1 cellular context compared by ENCODE assay signal in the genomic region with DNA sequence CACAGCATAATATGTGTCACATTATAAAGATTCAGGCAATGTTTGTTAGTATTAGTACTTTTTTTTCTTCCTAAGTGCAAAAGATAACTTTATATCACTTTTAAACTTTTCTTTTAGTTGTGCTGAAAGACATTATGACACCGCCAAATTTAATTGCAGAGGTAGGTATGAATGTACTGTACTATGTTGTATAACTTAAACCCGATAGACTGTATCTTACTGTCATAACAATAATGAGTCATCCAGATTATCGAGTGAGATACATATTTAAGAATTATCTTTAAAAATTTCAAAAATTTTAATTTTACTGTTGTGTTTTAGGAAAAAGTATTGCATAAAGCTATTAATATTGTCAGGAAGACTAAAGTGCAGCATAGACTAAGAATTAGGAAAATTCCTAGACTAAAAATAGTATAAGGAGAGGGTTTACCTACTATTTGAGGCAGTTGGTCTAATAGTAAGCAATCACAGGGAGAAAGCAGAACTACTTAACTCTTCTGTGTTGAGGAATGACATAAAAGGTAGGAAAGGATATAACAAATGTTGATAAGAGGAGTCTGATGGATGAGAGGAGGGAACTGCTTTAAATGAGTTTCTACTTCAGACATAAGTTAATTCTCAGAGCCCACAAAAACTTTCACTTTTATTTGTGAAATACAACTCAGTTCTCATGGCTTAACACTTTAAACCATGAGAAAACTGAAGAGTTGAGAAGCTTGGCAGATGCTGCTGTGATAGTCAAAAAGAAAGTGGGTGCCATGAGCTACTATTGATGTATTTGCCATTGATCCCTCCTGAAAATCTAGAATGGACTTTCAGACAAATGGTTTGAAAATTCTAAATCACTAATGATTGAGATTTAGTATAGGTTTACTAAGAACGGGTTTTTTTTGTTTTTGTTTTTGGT.
TF ChIP-seq lines count a peak whose summit lies in the region.

No MANE protein-coding gene starts in this region.

TF ChIP-seq in HepG2, 621 proteins besides CTCF, POLR2A, EP300 and RAD21 (continued from another document):
- TF ChIP-seq NR2F2 (IDR thresholded peaks at IDR 0.05; ENCODE audit: borderline replicate concordance, low read depth) (no peak), PRPF4 (IDR thresholded peaks at IDR 0.05; ENCODE audit: low read depth, low read length, poor library complexity, severe bottlenecking) (no peak), HNRNPH1 (optimal IDR thresholded peaks at IDR 0.05; ENCODE audit: low read depth, low read length) (no peak), KLF6 (CRISPR knock-in tag; IDR thresholded peaks at IDR 0.05) (no peak)
- TF ChIP-seq, protein P1, sequence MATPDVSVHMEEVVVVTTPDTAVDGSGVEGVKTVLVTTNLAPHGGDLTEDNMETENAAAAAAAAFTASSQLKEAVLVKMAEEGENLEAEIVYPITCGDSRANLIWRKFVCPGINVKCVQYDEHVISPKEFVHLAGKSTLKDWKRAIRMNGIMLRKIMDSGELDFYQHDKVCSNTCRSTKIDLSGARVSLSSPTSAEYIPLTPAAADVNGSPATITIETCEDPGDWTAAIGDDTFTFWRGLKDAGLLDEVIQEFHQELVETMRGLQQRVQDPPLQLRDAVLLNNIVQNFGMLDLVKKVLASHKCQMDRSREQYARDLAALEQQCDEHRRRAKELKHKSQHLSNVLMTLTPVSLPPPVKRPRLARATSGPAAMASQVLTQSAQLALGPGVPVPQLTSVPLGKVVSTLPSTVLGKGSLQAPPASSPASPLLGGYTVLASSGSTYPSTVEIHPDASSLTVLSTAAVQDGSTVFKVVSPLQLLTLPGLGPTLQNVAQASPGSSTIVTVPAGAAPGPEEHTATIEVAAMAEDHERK (CRISPR knock-in tag; IDR thresholded peaks at IDR 0.05; ENCODE audit: low read depth) = no peak
- TF ChIP-seq, protein P2, sequence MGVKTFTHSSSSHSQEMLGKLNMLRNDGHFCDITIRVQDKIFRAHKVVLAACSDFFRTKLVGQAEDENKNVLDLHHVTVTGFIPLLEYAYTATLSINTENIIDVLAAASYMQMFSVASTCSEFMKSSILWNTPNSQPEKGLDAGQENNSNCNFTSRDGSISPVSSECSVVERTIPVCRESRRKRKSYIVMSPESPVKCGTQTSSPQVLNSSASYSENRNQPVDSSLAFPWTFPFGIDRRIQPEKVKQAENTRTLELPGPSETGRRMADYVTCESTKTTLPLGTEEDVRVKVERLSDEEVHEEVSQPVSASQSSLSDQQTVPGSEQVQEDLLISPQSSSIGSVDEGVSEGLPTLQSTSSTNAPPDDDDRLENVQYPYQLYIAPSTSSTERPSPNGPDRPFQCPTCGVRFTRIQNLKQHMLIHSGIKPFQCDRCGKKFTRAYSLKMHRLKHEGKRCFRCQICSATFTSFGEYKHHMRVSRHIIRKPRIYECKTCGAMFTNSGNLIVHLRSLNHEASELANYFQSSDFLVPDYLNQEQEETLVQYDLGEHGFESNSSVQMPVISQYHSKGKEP (CRISPR knock-in tag; IDR thresholded peaks at IDR 0.05) = no peak
